8 cellular contexts compared by ENCODE assay signal in the genomic region with DNA sequence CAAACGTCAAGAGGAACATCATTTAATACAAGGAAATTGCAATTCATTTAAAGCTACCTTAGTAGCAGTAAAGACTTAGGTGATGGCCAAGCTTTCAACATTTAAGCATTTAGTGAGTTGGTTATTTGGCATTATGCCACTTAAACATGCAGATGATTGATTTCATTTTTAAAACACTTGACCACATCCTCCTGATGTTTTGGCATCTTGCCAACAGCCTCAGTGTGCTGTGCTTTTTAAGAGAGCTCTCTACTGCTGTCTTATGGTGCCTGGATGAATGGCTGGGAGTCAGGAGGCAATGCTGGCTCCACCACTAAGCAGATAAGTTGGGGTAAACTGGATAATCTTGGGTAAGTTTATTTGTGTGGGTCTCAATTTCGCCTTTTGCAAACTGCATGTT.
DNase-seq lines count a peak whose midpoint lies in the region; ATAC-seq lines count a peak whose summit lies in the region.

No MANE protein-coding gene starts in this region.

- H3K27ac Mint-ChIP-seq in activated naive CD4-positive, alpha-beta T cell treated with anti-CD3 and anti-CD28 coated beads for 36 hours = peak overlapping the region; percentile 87

- peaks cover 37% of the 10 kb centered on the region for H3K4me1 Mint-ChIP-seq in activated naive CD4-positive, alpha-beta T cell treated with anti-CD3 and anti-CD28 coated beads for 36 hours (ENCODE audit: low read depth)

- no peaks in the 10 kb centered on the region for H3K27me3 Mint-ChIP-seq in activated naive CD4-positive, alpha-beta T cell treated with anti-CD3 and anti-CD28 coated beads for 36 hours (ENCODE audit: low read depth)

- peak; percentile 93 for ATAC-seq in GM19452 (IDR thresholded peaks at IDR 0.05; ENCODE audit: unreplicated experiment)

- peak overlapping the region; percentile 12 for H3K4me3 Mint-ChIP-seq in activated naive CD4-positive, alpha-beta T cell treated with anti-CD3 and anti-CD28 coated beads for 36 hours

- DNase-seq in CD1c-positive myeloid dendritic cell (ENCODE audit: extremely low spot score) = peak; percentile 75
- peak; percentile 74 for DNase-seq in HT1080 (ENCODE audit: low read depth)
- DNase-seq in SK-N-DZ (ENCODE audit: low spot score) = peak; percentile 25
- DNase-seq in activated naive CD4-positive, alpha-beta T cell treated with anti-CD3 and anti-CD28 coated beads for 36 hours = peak; percentile 91
- peak; percentile 40 for DNase-seq in kidney glomerular epithelial cell (lab: John Stamatoyannopoulos, UW)
- DNase-seq in stimulated activated CD8-positive, alpha-beta memory T cell treated with anti-CD3 and anti-CD28 coated beads, Interleukin-4, amount 100 ng/mL, for 48 hours = peak; percentile 57
- DNase-seq in AG08396 (ENCODE audit: low spot score) = no peak

- CTCF ChIA-PET in activated naive CD4-positive, alpha-beta T cell treated with anti-CD3 and anti-CD28 coated beads for 36 hours (lab: Charles Lee) = interaction anchor here (0.5 to 1.9 kb wide), 4 partner anchors 8 to 339 kb away, joined by 3 to 8 read pairs (median 5); no protein-coding TSS in a partner anchor

- no peaks in the 10 kb centered on the region for H3K36me3 Mint-ChIP-seq in activated naive CD4-positive, alpha-beta T cell treated with anti-CD3 and anti-CD28 coated beads for 36 hours (ENCODE audit: low read depth)

- intact Hi-C loops in activated naive CD4-positive, alpha-beta T cell treated with anti-CD3 and anti-CD28 coated beads for 36 hours (cut with micrococcal nuclease) = loop anchor here (1.0 to 2.0 kb wide), 13 partner anchors 27 to 644 kb away; no protein-coding TSS in a partner anchor

- no peaks in the 10 kb centered on the region for H3K9me3 Mint-ChIP-seq in activated naive CD4-positive, alpha-beta T cell treated with anti-CD3 and anti-CD28 coated beads for 36 hours
